20 cellular contexts compared by ENCODE assay signal in genomic region chr10:92837462-92837861, GRCh38. TPM values are rescaled to one million over a fixed set of nuclear protein-coding genes. Genes with fewer than 3 reads are reported as not detected.
DNase-seq lines count a peak whose midpoint lies in the region; ATAC-seq, FAIRE-seq and TF ChIP-seq lines count a peak whose summit lies in the region.
"Had no signal": no experiment of that assay in that cellular context is flagged by ENCODE, and none has a peak within 500 bp of the region (broad histone marks: within the 10 kb centered on the region; RNA-seq: fewer than 3 reads in every experiment).

No MANE protein-coding gene starts in this region.

- no TSS peak for BruUV-seq in HepG2 (replicated peaks; lab: Mats Ljungman, UMichigan)

- H3K36me3 ChIP-seq in HepG2 (replicated peaks in 1 of 2; ENCODE audit: control insufficient read depth in 1 of 2, insufficient read depth in 2 of 2, low read length in 2 of 2): no peaks in the 10 kb centered on the region
- H3K36me3 ChIP-seq in right lobe of liver: no peaks in the 10 kb centered on the region
- H3K36me3 ChIP-seq: MG63 had no signal

- intact Hi-C loops in HepG2 (cut with micrococcal nuclease; ENCODE audit: unreplicated experiment) (no loop called here), right lobe of liver (cut with DNase I) (no loop called here)

- TF ChIP-seq RAD21 in HepG2 (CRISPR knock-in tag; IDR thresholded peaks at IDR 0.05): no peak

- WGBS in HepG2 (ENCODE audit: low lambda C conversion rate): 68% methylated on average over 4 of the region's 4 CpGs
- 84% methylated on average over 4 of the region's 4 CpGs for WGBS in right lobe of liver (ENCODE audit: insufficient coverage, low coverage, low lambda C conversion rate, missing lambda C conversion rate)

- FAIRE-seq in HepG2 (lab: Jason Lieb, UNC) (no peak), D721Med (lab: Jason Lieb, UNC) (no peak)
- FAIRE-seq: GM18507, H54, K562 had no signal

- H4K20me1 ChIP-seq in HepG2 (ENCODE audit: insufficient read depth, low read length): no peaks in the 10 kb centered on the region

- H3K4me1 ChIP-seq in HepG2 (ENCODE audit: insufficient read depth, low read length): peaks cover 31% of the 10 kb centered on the region
- H3K4me1 ChIP-seq in right lobe of liver: no peaks in the 10 kb centered on the region

- TF ChIP-seq EP300 in HepG2 (IDR thresholded peaks at IDR 0.05; ENCODE audit: low read depth in 2 of 2, low read length in 2 of 2) (no peak), HepG2 (CRISPR knock-in tag; IDR thresholded peaks at IDR 0.05; ENCODE audit: borderline replicate concordance) (no peak)

- in situ Hi-C loops in HepG2 (cut with HindIII; ENCODE audit: extremely low pct_ligation_motif_present, low pct_unique_long_range_greater_than_20kb): no loop called here

- H3K79me2 ChIP-seq in HepG2 (ENCODE audit: insufficient read depth, low read length): no peaks in the 10 kb centered on the region

- TF ChIP-seq CTCF in HepG2 (CRISPR knock-in tag; IDR thresholded peaks at IDR 0.05) (no peak), right lobe of liver (IDR thresholded peaks at IDR 0.05) (no peak), D721Med (IDR thresholded peaks at IDR 0.05; ENCODE audit: insufficient read depth, missing control alignments) (no peak)

- H3K9me3 ChIP-seq in HepG2 (ENCODE audit: low read length): no peaks in the 10 kb centered on the region
- H3K9me3 ChIP-seq in right lobe of liver: no peaks in the 10 kb centered on the region
- H3K9me3 ChIP-seq: MG63 had no signal

- POLR2A ChIA-PET in HepG2 (lab: Yijun Ruan, JAX): interaction anchor here (1.5 to 3.0 kb wide), 2 partner anchors 11 to 148 kb away, joined by 4 to 12 read pairs; partner anchors contain the start of genes EXOC6 and HHEX

- H3K27me3 ChIP-seq in HepG2 (ENCODE audit: control insufficient read depth in 1 of 2, insufficient read depth in 2 of 2, low read length in 2 of 2) (peaks cover 2 to 5% of the 10 kb centered on the region in 2 experiments; a peak in 2 of 5 replicates), right lobe of liver (no peaks in the 10 kb centered on the region)
- H3K27me3 ChIP-seq: MG63 had no signal

- H3K36me3 Mint-ChIP-seq in natural killer cell treated with Interleukin-12 subunit alpha and Interleukin-12 subunit beta and Interleukin-15 and Interleukin-18, amount 100 ng/mL, for 72 hours: no peaks in the 10 kb centered on the region

- no peak overlapping the region for H3K9ac ChIP-seq in HepG2 (ENCODE audit: insufficient read depth, low read depth, low read length)

- TF ChIP-seq POLR2A in HepG2 (IDR thresholded peaks at IDR 0.05; ENCODE audit: insufficient read depth in 1 of 2, low read depth in 2 of 2, low read length in 2 of 2): no peak
- no peak for TF ChIP-seq POLR2A in right lobe of liver (IDR thresholded peaks at IDR 0.05)

- peak overlapping the region; percentile 56 for H3K4me2 ChIP-seq in HepG2 (ENCODE audit: low read depth, low read length)

- ATAC-seq in HepG2: no peak
- no peak for ATAC-seq in right lobe of liver
- peak; percentile 38 to 68 for ATAC-seq in natural killer cell treated with Interleukin-12 subunit alpha and Interleukin-12 subunit beta and Interleukin-15 and Interleukin-18, amount 100 ng/mL, for 72 hours
- no peak for ATAC-seq in HG02852 (IDR thresholded peaks at IDR 0.05; ENCODE audit: unreplicated experiment)
- ATAC-seq: K562 had no signal

- DNase-seq in HepG2 (ENCODE audit: low spot score) (no peak), right lobe of liver (no peak), OCI-M1 (lab: John Stamatoyannopoulos, UW) (peak; percentile 21), D721Med (ENCODE audit: insufficient read length, low spot score) (no peak), NCI-H774 (lab: John Stamatoyannopoulos, UW) (no peak)
- DNase-seq in natural killer cell treated with Interleukin-12 subunit alpha and Interleukin-12 subunit beta and Interleukin-15 and Interleukin-18, amount 100 ng/mL, for 72 hours (ENCODE audit: low spot score): no peak
- DNase-seq: Calu3, DMS153, MG63, NCI-H2029, NCI-H446, NCI-H524 treated with DMSO at 0.1 percent for 48 hours, NCI-H82, SHP77 had no signal

- H3K4me1 Mint-ChIP-seq in natural killer cell treated with Interleukin-12 subunit alpha and Interleukin-12 subunit beta and Interleukin-15 and Interleukin-18, amount 100 ng/mL, for 72 hours (ENCODE audit: low read depth in 2 of 2): no peaks in the 10 kb centered on the region

- H3K4me3 Mint-ChIP-seq in natural killer cell treated with Interleukin-12 subunit alpha and Interleukin-12 subunit beta and Interleukin-15 and Interleukin-18, amount 100 ng/mL, for 72 hours: no peak overlapping the region

- peak overlapping the region in 1 of 2 donors; percentile 26 for H3K27ac Mint-ChIP-seq in natural killer cell treated with Interleukin-12 subunit alpha and Interleukin-12 subunit beta and Interleukin-15 and Interleukin-18, amount 100 ng/mL, for 72 hours

- no peaks in the 10 kb centered on the region for H3K27me3 Mint-ChIP-seq in natural killer cell treated with Interleukin-12 subunit alpha and Interleukin-12 subunit beta and Interleukin-15 and Interleukin-18, amount 100 ng/mL, for 72 hours

- no peaks in the 10 kb centered on the region for H3K9me3 Mint-ChIP-seq in natural killer cell treated with Interleukin-12 subunit alpha and Interleukin-12 subunit beta and Interleukin-15 and Interleukin-18, amount 100 ng/mL, for 72 hours

- CTCF ChIA-PET in HepG2 (lab: Yijun Ruan, JAX; ENCODE audit: low intra/inter-chr PET ratio, low total read pairs): no interaction called here

- peak overlapping the region; percentile 11 for H2AFZ ChIP-seq in HepG2 (ENCODE audit: low read length)

- H3K27ac ChIP-seq in HepG2 (ENCODE audit: extremely low read length, insufficient read depth, low read length) (no peak overlapping the region), right lobe of liver (no peak overlapping the region)
- H3K27ac ChIP-seq: HL-60, RWPE1 had no signal

- no peak overlapping the region for H3K4me3 ChIP-seq in HepG2 (replicated peaks in 1 of 3; ENCODE audit: insufficient read depth in 1 of 3, low read depth in 2 of 3, low read length in 3 of 3)
- no peak overlapping the region for H3K4me3 ChIP-seq in right lobe of liver
- H3K4me3 ChIP-seq: K562, MG63 had no signal

TF ChIP-seq in HepG2, 621 proteins besides CTCF, POLR2A, EP300 and RAD21 (continues in another document):
- TF ChIP-seq ZNF644 (CRISPR knock-in tag; IDR thresholded peaks at IDR 0.05; ENCODE audit: low read depth): no peak
- no peak for TF ChIP-seq PPARG (CRISPR knock-in tag; conservative IDR thresholded peaks at IDR 0.05)
- TF ChIP-seq ZNF770 (CRISPR knock-in tag; IDR thresholded peaks at IDR 0.05): peak; percentile 50
- no peak for TF ChIP-seq ZKSCAN5 (CRISPR knock-in tag; IDR thresholded peaks at IDR 0.05)
- TF ChIP-seq ZNF496 (CRISPR knock-in tag; IDR thresholded peaks at IDR 0.05; ENCODE audit: insufficient replicate concordance): no peak

RNA-seq across cellular contexts. Expression of gene EXOC6, which starts 10.9 kb away (rescaled TPM):
- 22.2 and 48.7 TPM in 2 replicates for total RNA-seq in HepG2 (2016; rRNA removed; fragmentation: Illumina TruSeq; extraction: Trizol)
- total RNA-seq in HepG2 (2016; cell fraction: cytosol; rRNA removed; fragmentation: Illumina TruSeq; extraction: Trizol; ENCODE audit: low read depth): 7.3 and 14.2 TPM in 2 replicates
- 17.2 and 42.9 TPM in 2 replicates for total RNA-seq in HepG2 (2016; cell fraction: insoluble cytoplasmic fraction; rRNA removed; fragmentation: Illumina TruSeq; extraction: Trizol)
- 6.2 and 7.0 TPM in 2 replicates for total RNA-seq in HepG2 (2016; cell fraction: membrane; rRNA removed; fragmentation: Illumina TruSeq; extraction: Trizol)
- 18.5 and 31.1 TPM in 2 replicates for total RNA-seq in HepG2 (2016; cell fraction: nucleus; rRNA removed; fragmentation: Illumina TruSeq; extraction: Trizol)
- 29.2 and 49.6 TPM in 2 replicates for polyA plus RNA-seq in HepG2 (2011; rRNA removed)
- 4.3 and 6.9 TPM in 2 replicates for polyA plus RNA-seq in HepG2 (2011; cell fraction: cytosol; rRNA removed)
- polyA plus RNA-seq in HepG2 (2011; cell fraction: nucleus; rRNA removed): 15.2 and 18.0 TPM in 2 replicates
- 9.3 and 16.9 TPM in 2 replicates for polyA plus RNA-seq in HepG2 (2012)
- polyA plus RNA-seq in HepG2 (2016; cell fraction: cytosol; fragmentation: Illumina TruSeq; extraction: Trizol; ENCODE audit: low read depth): 0.59 and 1.00 TPM in 2 replicates
- polyA plus RNA-seq in HepG2 (2016; cell fraction: insoluble cytoplasmic fraction; fragmentation: Illumina TruSeq; extraction: Trizol; ENCODE audit: low read depth): 17.7 and 18.9 TPM in 2 replicates
- polyA plus RNA-seq in HepG2 (2016; cell fraction: membrane; fragmentation: Illumina TruSeq; extraction: Trizol; ENCODE audit: low read depth): 1.8 and 2.2 TPM in 2 replicates
- 10.8 and 12.2 TPM in 2 replicates for polyA plus RNA-seq in HepG2 (2016; cell fraction: nucleus; fragmentation: Illumina TruSeq; extraction: Trizol; ENCODE audit: insufficient read depth, low read depth)
- 26.0 and 75.6 TPM in 2 replicates for polyA minus RNA-seq in HepG2 (2011; rRNA and poly(A)+ RNA removed; ENCODE audit: low replicate concordance)
- 18.7 and 31.6 TPM in 2 replicates for polyA minus RNA-seq in HepG2 (2011; cell fraction: cytosol; rRNA and poly(A)+ RNA removed)
- polyA minus RNA-seq in HepG2 (2011; cell fraction: nucleus; rRNA and poly(A)+ RNA removed): 48.2 and 49.5 TPM in 2 replicates
- total RNA-seq in right lobe of liver: 10 to 100 TPM in 3 of 6 experiments, 1 to 10 TPM in 3; 5.5 to 15.6 (median 9.9) TPM
- total RNA-seq in natural killer cell treated with Interleukin-12 subunit alpha and Interleukin-12 subunit beta and Interleukin-15 and Interleukin-18, amount 100 ng/mL, for 72 hours: 10 to 100 TPM in 1 of 2 donors, 1 to 10 TPM in 1; 9.7 to 14.7 TPM

Comparison
In these comparisons a context has a peak if more than half of its experiments do, and no peak if none do; other contexts are left out.
1. ATAC-seq: peak in natural killer cell treated with Interleukin-12 subunit alpha and Interleukin-12 subunit beta and Interleukin-15 and Interleukin-18, amount 100 ng/mL, for 72 hours (2 of 2); none in HepG2 (single experiment), right lobe of liver (0 of 4) and HG02852 (single experiment).